ENCODE assay signal across 9 cellular contexts in the genomic region with DNA sequence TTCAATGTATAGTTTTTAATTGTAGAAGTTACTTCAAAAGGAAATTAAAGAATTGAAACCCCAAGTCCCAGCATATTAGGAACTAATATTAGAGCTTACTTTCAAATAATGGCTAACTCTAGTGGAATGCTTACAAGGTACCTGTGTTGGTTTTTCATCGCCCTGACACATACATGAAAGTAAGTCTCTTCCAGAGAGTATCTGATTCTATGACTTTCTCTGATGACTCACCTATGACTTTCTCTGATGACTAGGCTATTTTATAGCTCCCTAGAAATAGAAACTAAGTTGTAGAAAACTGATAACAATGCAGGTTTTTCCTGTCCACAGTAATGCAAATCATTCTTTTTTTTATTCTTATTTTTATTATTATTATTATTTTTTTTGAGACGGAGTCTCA. TPM values are rescaled to one million over a fixed set of nuclear protein-coding genes. Genes with fewer than 3 reads are reported as not detected.
DNase-seq lines count a peak whose midpoint lies in the region; ATAC-seq, FAIRE-seq and TF ChIP-seq lines count a peak whose summit lies in the region.
"Had no signal": no experiment of that assay in that cellular context is flagged by ENCODE, and none has a peak within 500 bp of the region (broad histone marks: within the 10 kb centered on the region; RNA-seq: fewer than 3 reads in every experiment).

No MANE protein-coding gene starts in this region.

- in situ Hi-C loops in KBM-7 (cut with MboI; ENCODE audit: low pct_unique_long_range_greater_than_20kb, low sequenced_read_pairs): no loop called here

- no peaks in the 10 kb centered on the region for H3K9me3 ChIP-seq in osteoblast (ENCODE audit: low read depth, low read length)

- peak; percentile 59 for FAIRE-seq in GM19239 (lab: Jason Lieb, UNC)

- H2AFZ ChIP-seq in osteoblast (ENCODE audit: low read length): no peak overlapping the region

- ATAC-seq in HG03039 (IDR thresholded peaks at IDR 0.05; ENCODE audit: unreplicated experiment): peak; percentile 65

- no peak overlapping the region for H3K4me3 ChIP-seq in osteoblast (ENCODE audit: insufficient read depth, low read length)

- H3K36me3 ChIP-seq in osteoblast (ENCODE audit: insufficient read depth, low read length): no peaks in the 10 kb centered on the region

- TF ChIP-seq CTCF in osteoblast (IDR thresholded peaks at IDR 0.05; ENCODE audit: extremely low read depth, low read depth, low read length): no peak

- H4K20me1 ChIP-seq in osteoblast (ENCODE audit: insufficient read depth, low read length): no peaks in the 10 kb centered on the region

- H3K27ac ChIP-seq in osteoblast (ENCODE audit: low read depth, low read length) (no peak overlapping the region), caudate nucleus (ENCODE audit: low read depth, low read length) (no peak overlapping the region)

- no peaks in the 10 kb centered on the region for H3K79me2 ChIP-seq in osteoblast (ENCODE audit: insufficient read depth, low read length)

- H3K4me1 ChIP-seq in osteoblast (ENCODE audit: insufficient read depth, low read length): peaks cover 22% of the 10 kb centered on the region

- DNase-seq in GM19239 (ENCODE audit: insufficient read length, low spot score): no peak
- DNase-seq in SW 1271 (lab: John Stamatoyannopoulos, UW): peak; percentile 64 to 90
- peak; percentile 81 for DNase-seq in osteoblast (ENCODE audit: insufficient read length, low spot score, missing footprints)
- no peak for DNase-seq in KBM-7
- no peak for DNase-seq in caudate nucleus (lab: John Stamatoyannopoulos, UW)
- DNase-seq in ecto neural progenitor cell (ENCODE audit: low spot score): no peak
- DNase-seq in D341Med (ENCODE audit: low spot score): no peak

- H3K27me3 ChIP-seq in osteoblast (ENCODE audit: insufficient read depth, low read length): no peaks in the 10 kb centered on the region

- H3K4me2 ChIP-seq in osteoblast (ENCODE audit: insufficient read depth, low read length): peak overlapping the region; percentile 3

RNA-seq across cellular contexts. Expression of gene MMP7, which starts 33.6 kb away (rescaled TPM):
- under 0.01 TPM in 1 of 2 replicates, not detected in the other for total RNA-seq in osteoblast
- total RNA-seq: neural crest cell had no signal

Comparison
In these comparisons a context has a peak if more than half of its experiments do, and no peak if none do; other contexts are left out.
1. DNase-seq: peak in SW 1271 (2 of 2) and osteoblast (single experiment); none in GM19239 (single experiment), KBM-7 (single experiment), caudate nucleus (0 of 61), ecto neural progenitor cell (single experiment) and D341Med (single experiment).